In the genomic region with DNA sequence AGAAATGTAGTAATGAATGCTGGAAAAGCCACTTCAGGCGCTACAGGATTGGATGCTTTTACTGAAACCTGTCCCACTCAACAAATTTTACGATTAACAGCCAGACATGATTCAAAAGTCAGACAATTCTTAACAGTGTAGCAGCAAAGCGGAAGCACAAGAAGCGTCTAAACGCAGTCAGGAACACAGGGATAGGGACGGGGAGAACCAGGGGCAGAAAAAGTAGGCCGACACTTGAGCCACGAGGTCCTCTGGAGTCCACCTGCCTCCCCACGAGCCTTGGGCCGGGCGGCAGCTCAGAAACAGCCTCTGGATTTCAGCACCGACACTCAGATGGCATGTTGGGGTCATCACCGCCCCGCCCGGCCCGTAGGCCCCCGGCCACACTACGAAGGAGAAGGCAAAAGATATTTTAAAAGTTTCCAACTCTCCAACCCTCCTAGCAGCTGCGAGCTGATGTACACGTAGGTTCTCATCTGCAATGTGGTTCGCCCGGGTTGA, we compare ENCODE assay signal across 8 cellular contexts. TPM values are rescaled to one million over a fixed set of nuclear protein-coding genes. Genes with fewer than 3 reads are reported as not detected.
DNase-seq lines count a peak whose midpoint lies in the region; ATAC-seq and TF ChIP-seq lines count a peak whose summit lies in the region.

No MANE protein-coding gene starts in this region.

- H3K36me3 ChIP-seq in sigmoid colon, result peaks cover 38 to 41% (median 40%) of the 10 kb centered on the region in 4 donors

- WGBS in sigmoid colon, 2 donors, result 0 to 2% methylated on average over 22 of the region's 22 CpGs

- H3K4me3 ChIP-seq in GM12865 (ENCODE audit: low read depth, low read length) (peak overlapping the region; percentile 98), fibroblast of villous mesenchyme (ENCODE audit: low read depth, low read length) (peak overlapping the region; percentile 97), sigmoid colon (peak overlapping the region; percentile 66 to 79 (median 74))

- no peak for TF ChIP-seq POLR2A in sigmoid colon (IDR thresholded peaks at IDR 0.05)

- H3K9me3 ChIP-seq in sigmoid colon, result no peaks in the 10 kb centered on the region

- no peak for TF ChIP-seq CTCF in GM12865 (IDR thresholded peaks at IDR 0.05; ENCODE audit: insufficient read depth, low read depth, low read length, missing control alignments)
- TF ChIP-seq CTCF in VCaP (conservative IDR thresholded peaks at IDR 0.05), result no peak
- TF ChIP-seq CTCF in fibroblast of villous mesenchyme (IDR thresholded peaks at IDR 0.05; ENCODE audit: insufficient read depth, low read depth, low read length), result no peak
- no peak for TF ChIP-seq CTCF in sigmoid colon (IDR thresholded peaks at IDR 0.05)

- no peaks in the 10 kb centered on the region for H3K27me3 ChIP-seq in sigmoid colon

- intact Hi-C loops in sigmoid colon (cut with DNase I), result loop anchor here (1.0 kb wide), 1 partner anchor 20 kb away; the partner anchor contains the start of gene TRIM41

- peak overlapping the region; percentile 98 for H3K27ac ChIP-seq in VCaP
- H3K27ac ChIP-seq in sigmoid colon, result peak overlapping the region; percentile 95 to 99 (median 96)

- TF ChIP-seq EP300 in sigmoid colon (IDR thresholded peaks at IDR 0.05), result no peak

- DNase-seq in GM12865 (ENCODE audit: low read depth) (no peak), fibroblast of villous mesenchyme (ENCODE audit: low read depth) (peak; percentile 28), sigmoid colon (peak; percentile 73), SIG-M5 treated with dmso at 0.1 percent for 504 hours (lab: John Stamatoyannopoulos, UW; ENCODE audit: unreplicated experiment) (no peak), NCI-H2029 (lab: John Stamatoyannopoulos, UW) (no peak), NCI-H128 (lab: John Stamatoyannopoulos, UW; ENCODE audit: unreplicated experiment) (no peak)

- no peak for ATAC-seq in HG02973 (IDR thresholded peaks at IDR 0.05; ENCODE audit: unreplicated experiment)

- H3K4me1 ChIP-seq in sigmoid colon, result peaks cover 0 to 55% (median 44%) of the 10 kb centered on the region in 4 donors

RNA-seq across cellular contexts. Expression of gene RACK1, which starts 0.6 kb away (rescaled TPM):
- total RNA-seq in fibroblast of villous mesenchyme (3,386 and 3,800 TPM in 2 replicates), sigmoid colon (1,000 to 10,000 TPM; 2,029 to 2,209 (median 2,163) TPM)
- 1,000 to 10,000 TPM; 1,821 to 2,943 (median 2,181) TPM for polyA plus RNA-seq in sigmoid colon

RNA-seq across cellular contexts. Expression of gene TRIM52, which starts 17.9 kb away (rescaled TPM):
- total RNA-seq in fibroblast of villous mesenchyme (5.2 and 7.8 TPM in 2 replicates), sigmoid colon (10 to 100 TPM in 3 of 4 donors, 1 to 10 TPM in 1; 7.1 to 26.9 (median 16.0) TPM)
- 1 to 10 TPM; 4.2 to 9.6 (median 5.8) TPM for polyA plus RNA-seq in sigmoid colon

RNA-seq across cellular contexts. Expression of gene TRIM41, which starts 20.0 kb away (rescaled TPM):
- total RNA-seq in fibroblast of villous mesenchyme (9.9 and 12.2 TPM in 2 replicates), sigmoid colon (10 to 100 TPM in 2 of 4 donors, 1 to 10 TPM in 2; 8.2 to 15.3 (median 11.8) TPM)
- 10 to 100 TPM; 13.2 to 25.3 (median 19.0) TPM for polyA plus RNA-seq in sigmoid colon

RNA-seq across cellular contexts. Expression of gene TRIM7, which starts 38.1 kb away (rescaled TPM):
- 2.2 and 2.3 TPM in 2 replicates for total RNA-seq in fibroblast of villous mesenchyme
- total RNA-seq in sigmoid colon, result 1 to 10 TPM in 3 of 4 donors, under 1 TPM in 1; 0.55 to 2.1 (median 1.1) TPM
- polyA plus RNA-seq in sigmoid colon, result 1 to 10 TPM in 2 of 3 donors, under 1 TPM in 1; 0.60 to 5.3 (median 3.2) TPM

Comparison
In these comparisons a context has a peak if more than half of its experiments do, and no peak if none do; other contexts are left out.
1. DNase-seq: peak in fibroblast of villous mesenchyme (single experiment) and sigmoid colon (single experiment); none in GM12865 (single experiment), SIG-M5 treated with dmso at 0.1 percent for 504 hours (single experiment), NCI-H2029 (single experiment) and NCI-H128 (single experiment).
2. Peak in every context shown above with its lines, with median percentiles within 50 percentile points of each other: H3K4me3 ChIP-seq.